Comparison of ENCODE assay signal across 3 cellular contexts in the genomic region with DNA sequence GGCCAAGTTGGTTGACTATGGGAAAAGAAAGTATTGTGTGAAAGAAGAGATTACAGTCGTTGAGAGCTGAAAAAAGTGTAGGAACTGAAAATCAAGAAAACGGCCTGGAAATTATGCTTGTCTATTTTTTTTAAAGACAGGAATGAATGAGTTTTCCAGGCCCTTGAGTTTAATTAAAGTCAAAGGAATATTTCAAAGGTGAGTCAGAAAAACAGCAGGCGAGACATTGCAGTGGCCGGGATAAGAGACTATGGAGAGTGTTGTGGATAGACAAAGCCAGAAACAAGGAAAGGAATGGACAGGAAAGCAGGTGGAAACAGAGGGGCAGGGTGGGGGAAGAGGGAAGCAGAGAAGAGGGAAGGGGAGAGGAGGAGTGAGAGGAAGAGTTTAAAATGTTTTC.
TF ChIP-seq lines count a peak whose summit lies in the region.

No MANE protein-coding gene starts in this region.

TF ChIP-seq in SK-N-SH treated with all-trans-retinoic acid at 6 μM for 48 hours, 23 proteins besides CTCF, POLR2A, EP300 and RAD21 (continued from another document):
- TF ChIP-seq, protein P1, sequence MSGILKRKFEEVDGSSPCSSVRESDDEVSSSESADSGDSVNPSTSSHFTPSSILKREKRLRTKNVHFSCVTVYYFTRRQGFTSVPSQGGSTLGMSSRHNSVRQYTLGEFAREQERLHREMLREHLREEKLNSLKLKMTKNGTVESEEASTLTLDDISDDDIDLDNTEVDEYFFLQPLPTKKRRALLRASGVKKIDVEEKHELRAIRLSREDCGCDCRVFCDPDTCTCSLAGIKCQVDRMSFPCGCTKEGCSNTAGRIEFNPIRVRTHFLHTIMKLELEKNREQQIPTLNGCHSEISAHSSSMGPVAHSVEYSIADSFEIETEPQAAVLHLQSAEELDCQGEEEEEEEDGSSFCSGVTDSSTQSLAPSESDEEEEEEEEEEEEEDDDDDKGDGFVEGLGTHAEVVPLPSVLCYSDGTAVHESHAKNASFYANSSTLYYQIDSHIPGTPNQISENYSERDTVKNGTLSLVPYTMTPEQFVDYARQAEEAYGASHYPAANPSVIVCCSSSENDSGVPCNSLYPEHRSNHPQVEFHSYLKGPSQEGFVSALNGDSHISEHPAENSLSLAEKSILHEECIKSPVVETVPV (CRISPR knock-in tag; IDR thresholded peaks at IDR 0.05) = no peak
- TF ChIP-seq SNAI2 (CRISPR knock-in tag; IDR thresholded peaks at IDR 0.05) (no peak), GLIS3 (CRISPR knock-in tag; IDR thresholded peaks at IDR 0.05) (no peak), BACH2 (CRISPR knock-in tag; IDR thresholded peaks at IDR 0.05; ENCODE audit: borderline replicate concordance) (no peak)
- TF ChIP-seq, protein P2, sequence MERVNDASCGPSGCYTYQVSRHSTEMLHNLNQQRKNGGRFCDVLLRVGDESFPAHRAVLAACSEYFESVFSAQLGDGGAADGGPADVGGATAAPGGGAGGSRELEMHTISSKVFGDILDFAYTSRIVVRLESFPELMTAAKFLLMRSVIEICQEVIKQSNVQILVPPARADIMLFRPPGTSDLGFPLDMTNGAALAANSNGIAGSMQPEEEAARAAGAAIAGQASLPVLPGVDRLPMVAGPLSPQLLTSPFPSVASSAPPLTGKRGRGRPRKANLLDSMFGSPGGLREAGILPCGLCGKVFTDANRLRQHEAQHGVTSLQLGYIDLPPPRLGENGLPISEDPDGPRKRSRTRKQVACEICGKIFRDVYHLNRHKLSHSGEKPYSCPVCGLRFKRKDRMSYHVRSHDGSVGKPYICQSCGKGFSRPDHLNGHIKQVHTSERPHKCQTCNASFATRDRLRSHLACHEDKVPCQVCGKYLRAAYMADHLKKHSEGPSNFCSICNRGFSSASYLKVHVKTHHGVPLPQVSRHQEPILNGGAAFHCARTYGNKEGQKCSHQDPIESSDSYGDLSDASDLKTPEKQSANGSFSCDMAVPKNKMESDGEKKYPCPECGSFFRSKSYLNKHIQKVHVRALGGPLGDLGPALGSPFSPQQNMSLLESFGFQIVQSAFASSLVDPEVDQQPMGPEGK (CRISPR knock-in tag; IDR thresholded peaks at IDR 0.05; ENCODE audit: borderline replicate concordance) = no peak

TF ChIP-seq in SK-N-SH, 30 proteins besides CTCF, POLR2A, EP300 and RAD21:
- TF ChIP-seq, protein P3, sequence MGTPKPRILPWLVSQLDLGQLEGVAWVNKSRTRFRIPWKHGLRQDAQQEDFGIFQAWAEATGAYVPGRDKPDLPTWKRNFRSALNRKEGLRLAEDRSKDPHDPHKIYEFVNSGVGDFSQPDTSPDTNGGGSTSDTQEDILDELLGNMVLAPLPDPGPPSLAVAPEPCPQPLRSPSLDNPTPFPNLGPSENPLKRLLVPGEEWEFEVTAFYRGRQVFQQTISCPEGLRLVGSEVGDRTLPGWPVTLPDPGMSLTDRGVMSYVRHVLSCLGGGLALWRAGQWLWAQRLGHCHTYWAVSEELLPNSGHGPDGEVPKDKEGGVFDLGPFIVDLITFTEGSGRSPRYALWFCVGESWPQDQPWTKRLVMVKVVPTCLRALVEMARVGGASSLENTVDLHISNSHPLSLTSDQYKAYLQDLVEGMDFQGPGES (IDR thresholded peaks at IDR 0.05; ENCODE audit: low read depth, low read length) = no peak
- TF ChIP-seq FOXM1 (IDR thresholded peaks at IDR 0.05; ENCODE audit: low read depth) (no peak), SIN3A (IDR thresholded peaks at IDR 0.05; ENCODE audit: borderline replicate concordance, low read depth, low read length) (no peak), RXRA (IDR thresholded peaks at IDR 0.05; ENCODE audit: borderline replicate concordance, low read depth) (no peak), TEAD4 (IDR thresholded peaks at IDR 0.05; ENCODE audit: borderline replicate concordance, insufficient read depth) (no peak), NFIC (IDR thresholded peaks at IDR 0.05; ENCODE audit: borderline replicate concordance) (no peak), NRF1 (IDR thresholded peaks at IDR 0.05; ENCODE audit: low read depth, low read length) (no peak), MXI1 (IDR thresholded peaks at IDR 0.05; ENCODE audit: low read depth, low read length) (no peak), RCOR1 (IDR thresholded peaks at IDR 0.05; ENCODE audit: low read length) (no peak), FOXJ3 (CRISPR knock-in tag; IDR thresholded peaks at IDR 0.05) (no peak), ELF1 (IDR thresholded peaks at IDR 0.05) (no peak)
- TF ChIP-seq, protein P4, sequence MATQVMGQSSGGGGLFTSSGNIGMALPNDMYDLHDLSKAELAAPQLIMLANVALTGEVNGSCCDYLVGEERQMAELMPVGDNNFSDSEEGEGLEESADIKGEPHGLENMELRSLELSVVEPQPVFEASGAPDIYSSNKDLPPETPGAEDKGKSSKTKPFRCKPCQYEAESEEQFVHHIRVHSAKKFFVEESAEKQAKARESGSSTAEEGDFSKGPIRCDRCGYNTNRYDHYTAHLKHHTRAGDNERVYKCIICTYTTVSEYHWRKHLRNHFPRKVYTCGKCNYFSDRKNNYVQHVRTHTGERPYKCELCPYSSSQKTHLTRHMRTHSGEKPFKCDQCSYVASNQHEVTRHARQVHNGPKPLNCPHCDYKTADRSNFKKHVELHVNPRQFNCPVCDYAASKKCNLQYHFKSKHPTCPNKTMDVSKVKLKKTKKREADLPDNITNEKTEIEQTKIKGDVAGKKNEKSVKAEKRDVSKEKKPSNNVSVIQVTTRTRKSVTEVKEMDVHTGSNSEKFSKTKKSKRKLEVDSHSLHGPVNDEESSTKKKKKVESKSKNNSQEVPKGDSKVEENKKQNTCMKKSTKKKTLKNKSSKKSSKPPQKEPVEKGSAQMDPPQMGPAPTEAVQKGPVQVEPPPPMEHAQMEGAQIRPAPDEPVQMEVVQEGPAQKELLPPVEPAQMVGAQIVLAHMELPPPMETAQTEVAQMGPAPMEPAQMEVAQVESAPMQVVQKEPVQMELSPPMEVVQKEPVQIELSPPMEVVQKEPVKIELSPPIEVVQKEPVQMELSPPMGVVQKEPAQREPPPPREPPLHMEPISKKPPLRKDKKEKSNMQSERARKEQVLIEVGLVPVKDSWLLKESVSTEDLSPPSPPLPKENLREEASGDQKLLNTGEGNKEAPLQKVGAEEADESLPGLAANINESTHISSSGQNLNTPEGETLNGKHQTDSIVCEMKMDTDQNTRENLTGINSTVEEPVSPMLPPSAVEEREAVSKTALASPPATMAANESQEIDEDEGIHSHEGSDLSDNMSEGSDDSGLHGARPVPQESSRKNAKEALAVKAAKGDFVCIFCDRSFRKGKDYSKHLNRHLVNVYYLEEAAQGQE (IDR thresholded peaks at IDR 0.05; ENCODE audit: low read depth, low read length) = no peak
- TF ChIP-seq, protein P5, sequence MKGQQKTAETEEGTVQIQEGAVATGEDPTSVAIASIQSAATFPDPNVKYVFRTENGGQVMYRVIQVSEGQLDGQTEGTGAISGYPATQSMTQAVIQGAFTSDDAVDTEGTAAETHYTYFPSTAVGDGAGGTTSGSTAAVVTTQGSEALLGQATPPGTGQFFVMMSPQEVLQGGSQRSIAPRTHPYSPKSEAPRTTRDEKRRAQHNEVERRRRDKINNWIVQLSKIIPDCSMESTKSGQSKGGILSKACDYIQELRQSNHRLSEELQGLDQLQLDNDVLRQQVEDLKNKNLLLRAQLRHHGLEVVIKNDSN (IDR thresholded peaks at IDR 0.05; ENCODE audit: borderline replicate concordance, low read depth) = no peak

TF ChIP-seq in WTC11, 78 proteins besides CTCF, POLR2A, EP300 and RAD21 (continues in another document):
- TF ChIP-seq, protein P6, sequence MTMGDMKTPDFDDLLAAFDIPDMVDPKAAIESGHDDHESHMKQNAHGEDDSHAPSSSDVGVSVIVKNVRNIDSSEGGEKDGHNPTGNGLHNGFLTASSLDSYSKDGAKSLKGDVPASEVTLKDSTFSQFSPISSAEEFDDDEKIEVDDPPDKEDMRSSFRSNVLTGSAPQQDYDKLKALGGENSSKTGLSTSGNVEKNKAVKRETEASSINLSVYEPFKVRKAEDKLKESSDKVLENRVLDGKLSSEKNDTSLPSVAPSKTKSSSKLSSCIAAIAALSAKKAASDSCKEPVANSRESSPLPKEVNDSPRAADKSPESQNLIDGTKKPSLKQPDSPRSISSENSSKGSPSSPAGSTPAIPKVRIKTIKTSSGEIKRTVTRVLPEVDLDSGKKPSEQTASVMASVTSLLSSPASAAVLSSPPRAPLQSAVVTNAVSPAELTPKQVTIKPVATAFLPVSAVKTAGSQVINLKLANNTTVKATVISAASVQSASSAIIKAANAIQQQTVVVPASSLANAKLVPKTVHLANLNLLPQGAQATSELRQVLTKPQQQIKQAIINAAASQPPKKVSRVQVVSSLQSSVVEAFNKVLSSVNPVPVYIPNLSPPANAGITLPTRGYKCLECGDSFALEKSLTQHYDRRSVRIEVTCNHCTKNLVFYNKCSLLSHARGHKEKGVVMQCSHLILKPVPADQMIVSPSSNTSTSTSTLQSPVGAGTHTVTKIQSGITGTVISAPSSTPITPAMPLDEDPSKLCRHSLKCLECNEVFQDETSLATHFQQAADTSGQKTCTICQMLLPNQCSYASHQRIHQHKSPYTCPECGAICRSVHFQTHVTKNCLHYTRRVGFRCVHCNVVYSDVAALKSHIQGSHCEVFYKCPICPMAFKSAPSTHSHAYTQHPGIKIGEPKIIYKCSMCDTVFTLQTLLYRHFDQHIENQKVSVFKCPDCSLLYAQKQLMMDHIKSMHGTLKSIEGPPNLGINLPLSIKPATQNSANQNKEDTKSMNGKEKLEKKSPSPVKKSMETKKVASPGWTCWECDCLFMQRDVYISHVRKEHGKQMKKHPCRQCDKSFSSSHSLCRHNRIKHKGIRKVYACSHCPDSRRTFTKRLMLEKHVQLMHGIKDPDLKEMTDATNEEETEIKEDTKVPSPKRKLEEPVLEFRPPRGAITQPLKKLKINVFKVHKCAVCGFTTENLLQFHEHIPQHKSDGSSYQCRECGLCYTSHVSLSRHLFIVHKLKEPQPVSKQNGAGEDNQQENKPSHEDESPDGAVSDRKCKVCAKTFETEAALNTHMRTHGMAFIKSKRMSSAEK (CRISPR knock-in tag; IDR thresholded peaks at IDR 0.05; ENCODE audit: borderline replicate concordance) = no peak
- TF ChIP-seq ZNF671 (CRISPR knock-in tag; IDR thresholded peaks at IDR 0.05) (no peak), ZNF232 (CRISPR knock-in tag; IDR thresholded peaks at IDR 0.05) (no peak), MYBL2 (CRISPR knock-in tag; IDR thresholded peaks at IDR 0.05) (no peak), CBFB (CRISPR knock-in tag; IDR thresholded peaks at IDR 0.05; ENCODE audit: low read depth) (no peak), NR2C2 (CRISPR knock-in tag; IDR thresholded peaks at IDR 0.05) (no peak), ELF4 (CRISPR knock-in tag; IDR thresholded peaks at IDR 0.05; ENCODE audit: low read depth) (no peak), ZNF138 (CRISPR knock-in tag; conservative IDR thresholded peaks at IDR 0.05) (no peak), PRRX2 (CRISPR knock-in tag; IDR thresholded peaks at IDR 0.05) (no peak), NFATC4 (CRISPR knock-in tag; IDR thresholded peaks at IDR 0.05) (no peak), ZNF263 (CRISPR knock-in tag; IDR thresholded peaks at IDR 0.05; ENCODE audit: low read depth) (no peak), ZNF396 (CRISPR knock-in tag; IDR thresholded peaks at IDR 0.05; ENCODE audit: borderline replicate concordance) (no peak), HMGA2 (CRISPR knock-in tag; IDR thresholded peaks at IDR 0.05) (no peak)
- TF ChIP-seq, protein P7, sequence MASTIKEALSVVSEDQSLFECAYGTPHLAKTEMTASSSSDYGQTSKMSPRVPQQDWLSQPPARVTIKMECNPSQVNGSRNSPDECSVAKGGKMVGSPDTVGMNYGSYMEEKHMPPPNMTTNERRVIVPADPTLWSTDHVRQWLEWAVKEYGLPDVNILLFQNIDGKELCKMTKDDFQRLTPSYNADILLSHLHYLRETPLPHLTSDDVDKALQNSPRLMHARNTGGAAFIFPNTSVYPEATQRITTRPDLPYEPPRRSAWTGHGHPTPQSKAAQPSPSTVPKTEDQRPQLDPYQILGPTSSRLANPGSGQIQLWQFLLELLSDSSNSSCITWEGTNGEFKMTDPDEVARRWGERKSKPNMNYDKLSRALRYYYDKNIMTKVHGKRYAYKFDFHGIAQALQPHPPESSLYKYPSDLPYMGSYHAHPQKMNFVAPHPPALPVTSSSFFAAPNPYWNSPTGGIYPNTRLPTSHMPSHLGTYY (CRISPR knock-in tag; IDR thresholded peaks at IDR 0.05) = no peak
- TF ChIP-seq, protein P8, sequence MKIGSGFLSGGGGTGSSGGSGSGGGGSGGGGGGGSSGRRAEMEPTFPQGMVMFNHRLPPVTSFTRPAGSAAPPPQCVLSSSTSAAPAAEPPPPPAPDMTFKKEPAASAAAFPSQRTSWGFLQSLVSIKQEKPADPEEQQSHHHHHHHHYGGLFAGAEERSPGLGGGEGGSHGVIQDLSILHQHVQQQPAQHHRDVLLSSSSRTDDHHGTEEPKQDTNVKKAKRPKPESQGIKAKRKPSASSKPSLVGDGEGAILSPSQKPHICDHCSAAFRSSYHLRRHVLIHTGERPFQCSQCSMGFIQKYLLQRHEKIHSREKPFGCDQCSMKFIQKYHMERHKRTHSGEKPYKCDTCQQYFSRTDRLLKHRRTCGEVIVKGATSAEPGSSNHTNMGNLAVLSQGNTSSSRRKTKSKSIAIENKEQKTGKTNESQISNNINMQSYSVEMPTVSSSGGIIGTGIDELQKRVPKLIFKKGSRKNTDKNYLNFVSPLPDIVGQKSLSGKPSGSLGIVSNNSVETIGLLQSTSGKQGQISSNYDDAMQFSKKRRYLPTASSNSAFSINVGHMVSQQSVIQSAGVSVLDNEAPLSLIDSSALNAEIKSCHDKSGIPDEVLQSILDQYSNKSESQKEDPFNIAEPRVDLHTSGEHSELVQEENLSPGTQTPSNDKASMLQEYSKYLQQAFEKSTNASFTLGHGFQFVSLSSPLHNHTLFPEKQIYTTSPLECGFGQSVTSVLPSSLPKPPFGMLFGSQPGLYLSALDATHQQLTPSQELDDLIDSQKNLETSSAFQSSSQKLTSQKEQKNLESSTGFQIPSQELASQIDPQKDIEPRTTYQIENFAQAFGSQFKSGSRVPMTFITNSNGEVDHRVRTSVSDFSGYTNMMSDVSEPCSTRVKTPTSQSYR (CRISPR knock-in tag; IDR thresholded peaks at IDR 0.05) = no peak
- TF ChIP-seq, protein P9, sequence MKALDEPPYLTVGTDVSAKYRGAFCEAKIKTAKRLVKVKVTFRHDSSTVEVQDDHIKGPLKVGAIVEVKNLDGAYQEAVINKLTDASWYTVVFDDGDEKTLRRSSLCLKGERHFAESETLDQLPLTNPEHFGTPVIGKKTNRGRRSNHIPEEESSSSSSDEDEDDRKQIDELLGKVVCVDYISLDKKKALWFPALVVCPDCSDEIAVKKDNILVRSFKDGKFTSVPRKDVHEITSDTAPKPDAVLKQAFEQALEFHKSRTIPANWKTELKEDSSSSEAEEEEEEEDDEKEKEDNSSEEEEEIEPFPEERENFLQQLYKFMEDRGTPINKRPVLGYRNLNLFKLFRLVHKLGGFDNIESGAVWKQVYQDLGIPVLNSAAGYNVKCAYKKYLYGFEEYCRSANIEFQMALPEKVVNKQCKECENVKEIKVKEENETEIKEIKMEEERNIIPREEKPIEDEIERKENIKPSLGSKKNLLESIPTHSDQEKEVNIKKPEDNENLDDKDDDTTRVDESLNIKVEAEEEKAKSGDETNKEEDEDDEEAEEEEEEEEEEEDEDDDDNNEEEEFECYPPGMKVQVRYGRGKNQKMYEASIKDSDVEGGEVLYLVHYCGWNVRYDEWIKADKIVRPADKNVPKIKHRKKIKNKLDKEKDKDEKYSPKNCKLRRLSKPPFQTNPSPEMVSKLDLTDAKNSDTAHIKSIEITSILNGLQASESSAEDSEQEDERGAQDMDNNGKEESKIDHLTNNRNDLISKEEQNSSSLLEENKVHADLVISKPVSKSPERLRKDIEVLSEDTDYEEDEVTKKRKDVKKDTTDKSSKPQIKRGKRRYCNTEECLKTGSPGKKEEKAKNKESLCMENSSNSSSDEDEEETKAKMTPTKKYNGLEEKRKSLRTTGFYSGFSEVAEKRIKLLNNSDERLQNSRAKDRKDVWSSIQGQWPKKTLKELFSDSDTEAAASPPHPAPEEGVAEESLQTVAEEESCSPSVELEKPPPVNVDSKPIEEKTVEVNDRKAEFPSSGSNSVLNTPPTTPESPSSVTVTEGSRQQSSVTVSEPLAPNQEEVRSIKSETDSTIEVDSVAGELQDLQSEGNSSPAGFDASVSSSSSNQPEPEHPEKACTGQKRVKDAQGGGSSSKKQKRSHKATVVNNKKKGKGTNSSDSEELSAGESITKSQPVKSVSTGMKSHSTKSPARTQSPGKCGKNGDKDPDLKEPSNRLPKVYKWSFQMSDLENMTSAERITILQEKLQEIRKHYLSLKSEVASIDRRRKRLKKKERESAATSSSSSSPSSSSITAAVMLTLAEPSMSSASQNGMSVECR (CRISPR knock-in tag; IDR thresholded peaks at IDR 0.05; ENCODE audit: borderline replicate concordance) = no peak
